Comparison of ENCODE assay signal across 1 cellular context in genomic region chr1:147612366-147612765, GRCh38.
TF ChIP-seq lines count a peak whose summit lies in the region.

No MANE protein-coding gene starts in this region.

TF ChIP-seq in HepG2, 621 proteins besides CTCF, POLR2A, EP300 and RAD21 (continued from another document and continues in another):
- TF ChIP-seq TEF (CRISPR knock-in tag; IDR thresholded peaks at IDR 0.05) (no peak), IKZF5 (CRISPR knock-in tag; IDR thresholded peaks at IDR 0.05) (peak; percentile 97), FOXK1 (CRISPR knock-in tag; IDR thresholded peaks at IDR 0.05; ENCODE audit: borderline replicate concordance, low read depth) (peak; percentile 82; the same call in 1 of the 2 replicates), REST (IDR thresholded peaks at IDR 0.05; ENCODE audit: borderline replicate concordance in 1 of 2, low read depth in 1 of 2, low read length in 2 of 2) (0 out of 4 replicates have a peak, but pooled peaks of 1 of the 2 experiments have one; percentile 9), ZBTB25 (CRISPR knock-in tag; IDR thresholded peaks at IDR 0.05) (peak; percentile 78; the same call in 1 of the 2 replicates), STAG1 (CRISPR knock-in tag; IDR thresholded peaks at IDR 0.05) (0 out of 2 replicates have a peak, but pooled peaks have one; percentile 5), YY1 (IDR thresholded peaks at IDR 0.05; ENCODE audit: insufficient read depth, insufficient replicate concordance, low read depth, low read length) (no peak), GFI1 (CRISPR knock-in tag; IDR thresholded peaks at IDR 0.05; ENCODE audit: borderline replicate concordance) (peak; percentile 37; the same call in 1 of the 2 replicates), ZNF850 (CRISPR knock-in tag; conservative IDR thresholded peaks at IDR 0.05) (no peak), SP1 (IDR thresholded peaks at IDR 0.05) (no peak), SP1 (CRISPR knock-in tag; IDR thresholded peaks at IDR 0.05) (0 out of 2 replicates have a peak, but pooled peaks have one; percentile 14), KDM1A (CRISPR knock-in tag; IDR thresholded peaks at IDR 0.05) (peak; percentile 51; the same call in 1 of the 2 replicates), ARID2 (CRISPR knock-in tag; IDR thresholded peaks at IDR 0.05; ENCODE audit: borderline replicate concordance) (no peak), ZNF709 (CRISPR knock-in tag; IDR thresholded peaks at IDR 0.05) (no peak), CSRNP2 (CRISPR knock-in tag; conservative IDR thresholded peaks at IDR 0.05; ENCODE audit: low read depth) (no peak), ZNF749 (CRISPR knock-in tag; IDR thresholded peaks at IDR 0.05; ENCODE audit: borderline replicate concordance) (no peak), TBX2 (CRISPR knock-in tag; IDR thresholded peaks at IDR 0.05; ENCODE audit: borderline replicate concordance) (peak; percentile 61; the same call in 1 of the 2 replicates), HNRNPK (IDR thresholded peaks at IDR 0.05; ENCODE audit: low read depth, low read length, poor library complexity, severe bottlenecking) (no peak), HIVEP1 (CRISPR knock-in tag; IDR thresholded peaks at IDR 0.05) (no peak), ZNF878 (CRISPR knock-in tag; IDR thresholded peaks at IDR 0.05) (peak; percentile 65; the same call in 1 of the 2 replicates), ZNF414 (CRISPR knock-in tag; IDR thresholded peaks at IDR 0.05) (peak; percentile 74; the same call in 1 of the 2 replicates), SALL1 (CRISPR knock-in tag; IDR thresholded peaks at IDR 0.05) (peak; percentile 56), ZNF441 (CRISPR knock-in tag; IDR thresholded peaks at IDR 0.05; ENCODE audit: borderline replicate concordance) (no peak), FOXP4 (CRISPR knock-in tag; IDR thresholded peaks at IDR 0.05) (peak; percentile 86), MIXL1 (CRISPR knock-in tag; IDR thresholded peaks at IDR 0.05) (peak; percentile 64; the same call in 1 of the 2 replicates), ZBTB8A (CRISPR knock-in tag; IDR thresholded peaks at IDR 0.05; ENCODE audit: borderline replicate concordance, low read depth) (no peak), FOXO1 (CRISPR knock-in tag; IDR thresholded peaks at IDR 0.05) (peak; percentile 67), ZZZ3 (CRISPR knock-in tag; IDR thresholded peaks at IDR 0.05; ENCODE audit: borderline replicate concordance) (no peak), ZNF788 (CRISPR knock-in tag; IDR thresholded peaks at IDR 0.05; ENCODE audit: borderline replicate concordance) (peak; percentile 46; the same call in 1 of the 2 replicates), XRCC5 (optimal IDR thresholded peaks at IDR 0.05; ENCODE audit: low read length) (peak; percentile 62), ARID5B (CRISPR knock-in tag; IDR thresholded peaks at IDR 0.05) (peak; percentile 90), MXD1 (CRISPR knock-in tag; IDR thresholded peaks at IDR 0.05) (no peak), KDM6A (CRISPR knock-in tag; IDR thresholded peaks at IDR 0.05; ENCODE audit: low read depth) (peak; percentile 36; the same call in 1 of the 2 replicates), MAFF (IDR thresholded peaks at IDR 0.05; ENCODE audit: low read depth, low read length) (no peak), FOXP1 (IDR thresholded peaks at IDR 0.05) (0 out of 2 replicates have a peak, but pooled peaks have one; percentile 61), FOXP1 (CRISPR knock-in tag; IDR thresholded peaks at IDR 0.05) (peak; percentile 94), MAF1 (CRISPR knock-in tag; IDR thresholded peaks at IDR 0.05; ENCODE audit: borderline replicate concordance) (no peak), ATF1 (CRISPR knock-in tag; IDR thresholded peaks at IDR 0.05) (0 out of 2 replicates have a peak, but pooled peaks have one; percentile 17), KAT2B (IDR thresholded peaks at IDR 0.05; ENCODE audit: borderline replicate concordance, low read depth, low read length) (no peak), SAP130 (CRISPR knock-in tag; IDR thresholded peaks at IDR 0.05; ENCODE audit: low read depth) (peak; percentile 90), PAXIP1 (CRISPR knock-in tag; conservative IDR thresholded peaks at IDR 0.05) (peak; percentile 85), DPF2 (CRISPR knock-in tag; IDR thresholded peaks at IDR 0.05; ENCODE audit: borderline replicate concordance, low read depth) (0 out of 2 replicates have a peak, but pooled peaks have one; percentile 30)
